8 cellular contexts compared by ENCODE assay signal in genomic region chr1:58584082-58584895, GRCh38. TPM values are rescaled to one million over a fixed set of nuclear protein-coding genes. Genes with fewer than 3 reads are reported as not detected.
DNase-seq lines count a peak whose midpoint lies in the region; ATAC-seq and TF ChIP-seq lines count a peak whose summit lies in the region.

No MANE protein-coding gene starts in this region.

- CTCF ChIA-PET in HEK293T (lab: Yijun Ruan, JAX): no interaction called here

- POLR2A ChIA-PET in HEK293T (lab: Yijun Ruan, JAX): no interaction called here

- TF ChIP-seq CTCF in tibial nerve (IDR thresholded peaks at IDR 0.05): no peak

- ATAC-seq in HG03378 (IDR thresholded peaks at IDR 0.05; ENCODE audit: unreplicated experiment): peak; percentile 66

- WGBS in tibial nerve, 2 donors: 19 to 22% methylated on average over 8 of the region's 8 CpGs

- H3K4me3 ChIP-seq in tibial nerve: no peak overlapping the region

- H3K27me3 ChIP-seq in tibial nerve: no peaks in the 10 kb centered on the region

- H3K27ac ChIP-seq in tibial nerve: peak overlapping the region; percentile 1 to 86 (median 50)

- no peaks in the 10 kb centered on the region for H3K36me3 ChIP-seq in tibial nerve

- no peaks in the 10 kb centered on the region for H3K9me3 ChIP-seq in tibial nerve

- peaks cover 0 to 29% (median 15%) of the 10 kb centered on the region in 4 donors for H3K4me1 ChIP-seq in tibial nerve

- peak; percentile 21 for DNase-seq in activated CD4-positive, alpha-beta T cell treated with anti-CD3 and anti-CD28 coated beads for 48 hours
- no peak for DNase-seq in activated CD4-positive, alpha-beta T cell treated with anti-CD3 and anti-CD28 coated beads for 4 hours
- DNase-seq in UCSD-AML1 (lab: John Stamatoyannopoulos, UW; ENCODE audit: unreplicated experiment) (peak; percentile 38), islet precursor cell (peak; percentile 91), tibial nerve (ENCODE audit: low spot score in 2 of 2) (peak; percentile 50 to 68), NCI-H526 treated with DMSO at 0.1 percent for 48 hours (lab: John Stamatoyannopoulos, UW) (no peak), HEK293T (ENCODE audit: extremely low spot score) (no peak)

- peak; percentile 29 to 77 for TF ChIP-seq EP300 in tibial nerve (IDR thresholded peaks at IDR 0.05)

- no peak for TF ChIP-seq POLR2A in tibial nerve (IDR thresholded peaks at IDR 0.05)

TF ChIP-seq in HEK293T, 16 proteins besides CTCF, POLR2A, EP300 and RAD21:
- TF ChIP-seq CTBP1 (IDR thresholded peaks at IDR 0.05; ENCODE audit: borderline replicate concordance): no peak
- no peak for TF ChIP-seq LEF1 (IDR thresholded peaks at IDR 0.05; ENCODE audit: borderline replicate concordance)
- TF ChIP-seq SUZ12 (IDR thresholded peaks at IDR 0.05): no peak
- TF ChIP-seq SP1 (IDR thresholded peaks at IDR 0.05): no peak
- TF ChIP-seq HDGF (IDR thresholded peaks at IDR 0.05; ENCODE audit: borderline replicate concordance): no peak
- no peak for TF ChIP-seq L3MBTL2 (conservative IDR thresholded peaks at IDR 0.05)
- TF ChIP-seq ZNF384 (IDR thresholded peaks at IDR 0.05): no peak
- no peak for TF ChIP-seq NFRKB (IDR thresholded peaks at IDR 0.05)
- TF ChIP-seq ARNT (IDR thresholded peaks at IDR 0.05): no peak
- no peak for TF ChIP-seq PKNOX1 (IDR thresholded peaks at IDR 0.05)
- TF ChIP-seq FOXK2 (IDR thresholded peaks at IDR 0.05): no peak
- TF ChIP-seq FOXM1 (IDR thresholded peaks at IDR 0.05; ENCODE audit: borderline replicate concordance): no peak
- no peak for TF ChIP-seq ELF4 (IDR thresholded peaks at IDR 0.05)
- TF ChIP-seq BHLHE40 (IDR thresholded peaks at IDR 0.05; ENCODE audit: borderline replicate concordance): no peak
- no peak for TF ChIP-seq FOXA1 (IDR thresholded peaks at IDR 0.05)
- TF ChIP-seq TARDBP (IDR thresholded peaks at IDR 0.05): no peak

RNA-seq across cellular contexts. Expression of gene TACSTD2, which starts 7.2 kb away (rescaled TPM):
- 10 to 100 TPM in 1 of 4 donors, 1 to 10 TPM in 3; 5.3 to 11.6 (median 7.9) TPM for total RNA-seq in tibial nerve

RNA-seq across cellular contexts. Expression of gene OMA1, which starts 37.8 kb away (rescaled TPM):
- 10 to 100 TPM; 17.1 to 32.2 (median 29.0) TPM for total RNA-seq in tibial nerve

Comparison
In these comparisons a context has a peak if more than half of its experiments do, and no peak if none do; other contexts are left out.
1. DNase-seq: peak in activated CD4-positive, alpha-beta T cell treated with anti-CD3 and anti-CD28 coated beads for 48 hours (single experiment), UCSD-AML1 (single experiment), islet precursor cell (single experiment) and tibial nerve (2 of 2); none in activated CD4-positive, alpha-beta T cell treated with anti-CD3 and anti-CD28 coated beads for 4 hours (0 of 2), NCI-H526 treated with DMSO at 0.1 percent for 48 hours (single experiment) and HEK293T (single experiment).